In genomic region chr5:113256671-113257452, GRCh38 we compare ENCODE assay signal across 2 cellular contexts.
TF ChIP-seq lines count a peak whose summit lies in the region.

No MANE protein-coding gene starts in this region.

TF ChIP-seq in HEK293, 187 proteins besides CTCF, POLR2A, EP300 and RAD21 (continued from another document):
- TF ChIP-seq PRDM6 (tag by site-specific recombination; IDR thresholded peaks at IDR 0.05) (peak; percentile 87), ZNF121 (tag by site-specific recombination; IDR thresholded peaks at IDR 0.05) (no peak), INSM2 (tag by site-specific recombination; IDR thresholded peaks at IDR 0.05) (no peak), FEZF1 (tag by site-specific recombination; IDR thresholded peaks at IDR 0.05) (peak; percentile 88), ZNF580 (tag by site-specific recombination; IDR thresholded peaks at IDR 0.05) (peak; percentile 82), ZNF777 (tag by site-specific recombination; IDR thresholded peaks at IDR 0.05; ENCODE audit: borderline replicate concordance) (no peak), MZF1 (tag by site-specific recombination; IDR thresholded peaks at IDR 0.05; ENCODE audit: borderline replicate concordance) (peak; percentile 40; the same call in 1 of the 2 replicates), SCRT1 (tag by site-specific recombination; IDR thresholded peaks at IDR 0.05; ENCODE audit: borderline replicate concordance) (0 out of 2 replicates have a peak, but pooled peaks have one; percentile 12), ZNF423 (tag by site-specific recombination; IDR thresholded peaks at IDR 0.05) (0 out of 2 replicates have a peak, but pooled peaks have one; percentile 9), TRIM28 (IDR thresholded peaks at IDR 0.05; ENCODE audit: borderline replicate concordance, low read length) (peak; percentile 57), ZNF549 (tag by site-specific recombination; IDR thresholded peaks at IDR 0.05) (0 out of 2 replicates have a peak, but pooled peaks have one; percentile 2), ZNF626 (tag by site-specific recombination; IDR thresholded peaks at IDR 0.05) (no peak), OSR2 (tag by site-specific recombination; IDR thresholded peaks at IDR 0.05) (peak; percentile 72; the same call in 1 of the 2 replicates), ZNF510 (tag by site-specific recombination; IDR thresholded peaks at IDR 0.05; ENCODE audit: insufficient replicate concordance) (no peak), ZNF707 (tag by site-specific recombination; IDR thresholded peaks at IDR 0.05) (no peak), ZNF488 (tag by site-specific recombination; IDR thresholded peaks at IDR 0.05) (no peak), ZNF561 (tag by site-specific recombination; IDR thresholded peaks at IDR 0.05; ENCODE audit: borderline replicate concordance) (peak; percentile 61; the same call in 1 of the 2 replicates), ZSCAN30 (tag by site-specific recombination; IDR thresholded peaks at IDR 0.05) (0 out of 2 replicates have a peak, but pooled peaks have one; percentile 47), ZNF10 (tag by site-specific recombination; IDR thresholded peaks at IDR 0.05) (peak; percentile 75; the same call in 1 of the 2 replicates), IKZF3 (tag by site-specific recombination; IDR thresholded peaks at IDR 0.05) (0 out of 2 replicates have a peak, but pooled peaks have one; percentile 13), ZNF701 (tag by site-specific recombination; IDR thresholded peaks at IDR 0.05) (no peak), KLF10 (tag by site-specific recombination; IDR thresholded peaks at IDR 0.05) (0 out of 2 replicates have a peak, but pooled peaks have one; percentile 13), ZNF19 (tag by site-specific recombination; IDR thresholded peaks at IDR 0.05; ENCODE audit: low read depth) (no peak), ZXDB (tag by site-specific recombination; IDR thresholded peaks at IDR 0.05) (peak; percentile 86), GLIS1 (tag by site-specific recombination; IDR thresholded peaks at IDR 0.05) (peak; percentile 55; the same call in 1 of the 2 replicates), ZBTB8A (tag by site-specific recombination; IDR thresholded peaks at IDR 0.05) (no peak)
- TF ChIP-seq, protein P1, sequence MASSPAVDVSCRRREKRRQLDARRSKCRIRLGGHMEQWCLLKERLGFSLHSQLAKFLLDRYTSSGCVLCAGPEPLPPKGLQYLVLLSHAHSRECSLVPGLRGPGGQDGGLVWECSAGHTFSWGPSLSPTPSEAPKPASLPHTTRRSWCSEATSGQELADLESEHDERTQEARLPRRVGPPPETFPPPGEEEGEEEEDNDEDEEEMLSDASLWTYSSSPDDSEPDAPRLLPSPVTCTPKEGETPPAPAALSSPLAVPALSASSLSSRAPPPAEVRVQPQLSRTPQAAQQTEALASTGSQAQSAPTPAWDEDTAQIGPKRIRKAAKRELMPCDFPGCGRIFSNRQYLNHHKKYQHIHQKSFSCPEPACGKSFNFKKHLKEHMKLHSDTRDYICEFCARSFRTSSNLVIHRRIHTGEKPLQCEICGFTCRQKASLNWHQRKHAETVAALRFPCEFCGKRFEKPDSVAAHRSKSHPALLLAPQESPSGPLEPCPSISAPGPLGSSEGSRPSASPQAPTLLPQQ (tag by site-specific recombination; IDR thresholded peaks at IDR 0.05), result 0 out of 2 replicates have a peak, but pooled peaks have one; percentile 28
TF ChIP-seq in HEK293: peak in this region for 19.

TF ChIP-seq in SK-N-SH treated with all-trans-retinoic acid at 6 μM for 48 hours, 23 proteins besides CTCF, POLR2A, EP300 and RAD21 (continued from another document):
- TF ChIP-seq ZNF70 (CRISPR knock-in tag; IDR thresholded peaks at IDR 0.05), result no peak
- TF ChIP-seq GLIS3 (CRISPR knock-in tag; IDR thresholded peaks at IDR 0.05), result no peak
- TF ChIP-seq CSDC2 (CRISPR knock-in tag; IDR thresholded peaks at IDR 0.05), result no peak
- no peak for TF ChIP-seq ZC3H10 (CRISPR knock-in tag; IDR thresholded peaks at IDR 0.05)
- no peak for TF ChIP-seq SNAI2 (CRISPR knock-in tag; IDR thresholded peaks at IDR 0.05)
TF ChIP-seq in SK-N-SH treated with all-trans-retinoic acid at 6 μM for 48 hours: peak in this region for 0.
